8 cellular contexts compared by ENCODE assay signal in genomic region chr3:150408232-150409124, GRCh38. TPM values are rescaled to one million over a fixed set of nuclear protein-coding genes. Genes with fewer than 3 reads are reported as not detected.
DNase-seq lines count a peak whose midpoint lies in the region; ATAC-seq and TF ChIP-seq lines count a peak whose summit lies in the region.

TSS of gene TSC22D2 (plus strand) at chr3:150408298. CDS start at chr3:150409351, 1,053 bp downstream.

- H3K9me3 ChIP-seq in ES-I3 (ENCODE audit: control insufficient read depth, insufficient read depth, low read length), result no peaks in the 10 kb centered on the region
- no peaks in the 10 kb centered on the region for H3K9me3 ChIP-seq in stomach smooth muscle (ENCODE audit: control insufficient read depth in 2 of 2, low read length in 2 of 2)

- H3K9me2 ChIP-seq in GM23338 (ENCODE audit: insufficient read depth), result no peaks in the 10 kb centered on the region

- peak; percentile 75 for DNase-seq in GM23338 (ENCODE audit: low spot score)
- DNase-seq in Kasumi-1 (lab: John Stamatoyannopoulos, UW), result peak; percentile 84 to 88
- peak; percentile 99 for DNase-seq in activated effector memory CD4-positive, alpha-beta T cell treated with anti-CD3 and anti-CD28 coated beads, Interleukin-2, amount 50 U/mL, for 16 hours
- DNase-seq in fibroblast of the conjunctiva (ENCODE audit: low read depth), result peak; percentile 89
- peak; percentile 96 for DNase-seq in neural crest cell (ENCODE audit: low read depth, low spot score)

- H3K27ac Mint-ChIP-seq in GM23338 (peak within 1 kb of the TSS; percentile 98), neural crest cell (ENCODE audit: unreplicated experiment) (peak within 1 kb of the TSS; percentile 97)

- H3K36me3 ChIP-seq in ES-I3 (ENCODE audit: insufficient read depth, low read length) (no peaks in the 10 kb centered on the region), GM23338 (ENCODE audit: insufficient read depth) (no peaks in the 10 kb centered on the region), stomach smooth muscle (ENCODE audit: control insufficient read depth in 2 of 2, insufficient read depth in 2 of 2, low read length in 2 of 2) (no peaks in the 10 kb centered on the region)

- peak; percentile 78 for TF ChIP-seq POLR2A in Raji (IDR thresholded peaks at IDR 0.05; ENCODE audit: insufficient read depth, low read depth, low read length)

- H3K4me1 Mint-ChIP-seq in GM23338 (peaks cover 37% of the 10 kb centered on the region; the same call in 2 of the 3 replicates), neural crest cell (peaks cover 35% of the 10 kb centered on the region)

- peaks cover 29% of the 10 kb centered on the region for H4K20me1 ChIP-seq in GM23338 (replicated peaks; ENCODE audit: insufficient read depth)

- TF ChIP-seq CTCF in GM23338 (conservative IDR thresholded peaks at IDR 0.05; ENCODE audit: low read depth in 2 of 2) (0 out of 4 replicates have a peak, but pooled peaks have one; percentile 7 to 14), neural crest cell (conservative IDR thresholded peaks at IDR 0.05) (peak; percentile 50)

- peaks cover 38% of the 10 kb centered on the region for H3K79me2 ChIP-seq in GM23338 (replicated peaks; ENCODE audit: insufficient read depth)

- 0 out of 2 replicates have a peak, but pooled peaks cover 3% of the 10 kb centered on the region for H3F3A ChIP-seq in GM23338 (replicated peaks; ENCODE audit: low read depth)

- H3K27me3 Mint-ChIP-seq in GM23338 (ENCODE audit: insufficient read depth, low read depth, poor library complexity) (peaks cover 7% of the 10 kb centered on the region), neural crest cell (ENCODE audit: low read depth) (no peaks in the 10 kb centered on the region)

- H3K4me1 ChIP-seq in ES-I3 (ENCODE audit: insufficient read depth, low read length) (peaks cover 8% of the 10 kb centered on the region; the same call in 1 of the 2 replicates), GM23338 (ENCODE audit: insufficient read depth) (peaks cover 32% of the 10 kb centered on the region), stomach smooth muscle (ENCODE audit: control insufficient read depth, insufficient read depth, low read length) (no peaks in the 10 kb centered on the region)

- peaks cover 15% of the 10 kb centered on the region for H3K36me3 Mint-ChIP-seq in GM23338 (ENCODE audit: low read depth)
- H3K36me3 Mint-ChIP-seq in neural crest cell (ENCODE audit: low read depth), result no peaks in the 10 kb centered on the region

- H3K9me3 Mint-ChIP-seq in GM23338, result no peaks in the 10 kb centered on the region
- no peaks in the 10 kb centered on the region for H3K9me3 Mint-ChIP-seq in neural crest cell

- H3K4me3 ChIP-seq in GM23338 (peak within 1 kb of the TSS; percentile 77), stomach smooth muscle (ENCODE audit: low read length in 2 of 2) (peak within 1 kb of the TSS; percentile 94)

- no peaks in the 10 kb centered on the region for H3K27me3 ChIP-seq in GM23338 (ENCODE audit: insufficient read depth)
- H3K27me3 ChIP-seq in stomach smooth muscle (ENCODE audit: control insufficient read depth in 1 of 2, insufficient read depth in 2 of 2, low read length in 2 of 2), result no peaks in the 10 kb centered on the region

- peak within 1 kb of the TSS; percentile 78 for H3K4me3 Mint-ChIP-seq in GM23338
- H3K4me3 Mint-ChIP-seq in neural crest cell, result peak within 1 kb of the TSS; percentile 99

- H3K27ac ChIP-seq in GM23338 (ENCODE audit: low read depth), result peak within 1 kb of the TSS; percentile 98
- peak within 1 kb of the TSS; percentile 96 for H3K27ac ChIP-seq in stomach smooth muscle (ENCODE audit: low read length)

- H3K4me2 ChIP-seq in GM23338, result peak within 1 kb of the TSS; percentile 95

- peak within 1 kb of the TSS; percentile 85 for H2AFZ ChIP-seq in GM23338

- ATAC-seq in GM23338, result peak; percentile 54

- H3K9ac ChIP-seq in ES-I3 (ENCODE audit: low read depth, low read length) (peak within 1 kb of the TSS; percentile 84), stomach smooth muscle (ENCODE audit: low read length in 2 of 2) (peak within 1 kb of the TSS; percentile 92 to 96)

TF ChIP-seq in GM23338, 12 proteins besides CTCF, POLR2A, EP300 and RAD21:
- TF ChIP-seq POLR2AphosphoS5 (IDR thresholded peaks at IDR 0.05; ENCODE audit: low read depth) (peak; percentile 87), ZNF331 (CRISPR knock-in tag; IDR thresholded peaks at IDR 0.05; ENCODE audit: low read depth) (no peak), NANOG (IDR thresholded peaks at IDR 0.05; ENCODE audit: borderline replicate concordance) (no peak), CREB1 (CRISPR knock-in tag; IDR thresholded peaks at IDR 0.05; ENCODE audit: low read depth) (peak; percentile 99)
TF ChIP-seq in GM23338: peak in this region for 2.

RNA-seq across cellular contexts. Expression of gene TSC22D2, which starts in this region (rescaled TPM):
- total RNA-seq in GM23338 (2014; rRNA removed; shearing (Covaris generic)), result 18.6 and 23.3 TPM in 2 replicates
- polyA plus RNA-seq in GM23338 (2016; fragmentation: Nextera tagmentation; extraction: Ambion mirVana), result 33.8 and 34.2 TPM in 2 replicates
- total RNA-seq in neural crest cell, result 37.9 and 40.8 TPM in 2 replicates

Comparison
In these comparisons a context has a peak if more than half of its experiments do, and no peak if none do; other contexts are left out.
1. Peak in every context shown above with its lines: DNase-seq, ATAC-seq, H3K4me3 ChIP-seq and H3K27ac ChIP-seq.